Comparison of ENCODE assay signal across 9 cellular contexts in genomic region chr3:42556089-42556632, GRCh38. TPM values are rescaled to one million over a fixed set of nuclear protein-coding genes. Genes with fewer than 3 reads are reported as not detected.
DNase-seq lines count a peak whose midpoint lies in the region; ATAC-seq and TF ChIP-seq lines count a peak whose summit lies in the region.
"Had no signal": no experiment of that assay in that cellular context is flagged by ENCODE, and none has a peak within 500 bp of the region (broad histone marks: within the 10 kb centered on the region; RNA-seq: fewer than 3 reads in every experiment).

No MANE protein-coding gene starts in this region.

- peaks cover 0 to 95% of the 10 kb centered on the region in 2 donors for H3K36me3 ChIP-seq in left lung
- peaks cover 47% of the 10 kb centered on the region for H3K36me3 ChIP-seq in osteoblast (ENCODE audit: insufficient read depth, low read length)

- DNase-seq in GM12865 (ENCODE audit: low read depth) = peak; percentile 61
- DNase-seq in left lung = no peak
- DNase-seq in OCI-M2 (lab: John Stamatoyannopoulos, UW; ENCODE audit: unreplicated experiment) = no peak
- no peak for DNase-seq in osteoblast (ENCODE audit: insufficient read length, low spot score, missing footprints)
- DNase-seq in NCI-H748 (lab: John Stamatoyannopoulos, UW; ENCODE audit: unreplicated experiment) = no peak

- no peaks in the 10 kb centered on the region for H4K20me1 ChIP-seq in osteoblast (ENCODE audit: insufficient read depth, low read length)

- H3K9me3 Mint-ChIP-seq in T-helper 1 cell treated with Interleukin-12 subunit alpha and Interleukin-12 subunit beta and Interleukin-4 antibody, amounts not matched to agents 30 μg/mL and 1 μg/mL, for 36 hours = no peaks in the 10 kb centered on the region

- peak overlapping the region; percentile 98 for H3K27ac Mint-ChIP-seq in T-helper 1 cell treated with Interleukin-12 subunit alpha and Interleukin-12 subunit beta and Interleukin-4 antibody, amounts not matched to agents 30 μg/mL and 1 μg/mL, for 36 hours

- H3K4me1 ChIP-seq in left lung (peaks cover 0 to 9% of the 10 kb centered on the region in 2 donors), osteoblast (ENCODE audit: insufficient read depth, low read length) (no peaks in the 10 kb centered on the region)

- no peak overlapping the region for H3K4me2 ChIP-seq in osteoblast (ENCODE audit: insufficient read depth, low read length)

- H2AFZ ChIP-seq in osteoblast (ENCODE audit: low read length) = no peak overlapping the region

- H3K27ac ChIP-seq in left lung = peak overlapping the region in 1 of 2 donors; percentile 57
- H3K27ac ChIP-seq in osteoblast (ENCODE audit: low read depth, low read length) = no peak overlapping the region

- ATAC-seq in HG02798 (IDR thresholded peaks at IDR 0.05; ENCODE audit: poor library complexity, unreplicated experiment) (peak; percentile 39), esophagus mucosa (peak; percentile 54), left lung (no peak)

- H3K36me3 Mint-ChIP-seq in T-helper 1 cell treated with Interleukin-12 subunit alpha and Interleukin-12 subunit beta and Interleukin-4 antibody, amounts not matched to agents 30 μg/mL and 1 μg/mL, for 36 hours (ENCODE audit: low read depth) = peaks cover 43% of the 10 kb centered on the region

- no peaks in the 10 kb centered on the region for H3K27me3 Mint-ChIP-seq in T-helper 1 cell treated with Interleukin-12 subunit alpha and Interleukin-12 subunit beta and Interleukin-4 antibody, amounts not matched to agents 30 μg/mL and 1 μg/mL, for 36 hours (ENCODE audit: low read depth)

- no peaks in the 10 kb centered on the region for H3K9me3 ChIP-seq in left lung
- no peaks in the 10 kb centered on the region for H3K9me3 ChIP-seq in osteoblast (ENCODE audit: low read depth, low read length)

- H3K79me2 ChIP-seq in osteoblast (ENCODE audit: insufficient read depth, low read length) = no peaks in the 10 kb centered on the region

- peaks cover 25% of the 10 kb centered on the region for H3K4me1 Mint-ChIP-seq in T-helper 1 cell treated with Interleukin-12 subunit alpha and Interleukin-12 subunit beta and Interleukin-4 antibody, amounts not matched to agents 30 μg/mL and 1 μg/mL, for 36 hours (ENCODE audit: low read depth)

- H3K27me3 ChIP-seq in left lung (no peaks in the 10 kb centered on the region), osteoblast (ENCODE audit: insufficient read depth, low read length) (no peaks in the 10 kb centered on the region)

- TF ChIP-seq CTCF in GM12865 (IDR thresholded peaks at IDR 0.05; ENCODE audit: insufficient read depth, low read depth, low read length, missing control alignments) (no peak), left lung (IDR thresholded peaks at IDR 0.05) (no peak), osteoblast (IDR thresholded peaks at IDR 0.05; ENCODE audit: extremely low read depth, low read depth, low read length) (no peak)

- H3K4me3 ChIP-seq in GM12865 (ENCODE audit: low read depth, low read length) = no peak overlapping the region
- no peak overlapping the region for H3K4me3 ChIP-seq in left lung
- H3K4me3 ChIP-seq in osteoblast (ENCODE audit: insufficient read depth, low read length) = no peak overlapping the region

- intact Hi-C loops in left lung (cut with DNase I) = no loop called here

- H3K4me3 Mint-ChIP-seq in T-helper 1 cell treated with Interleukin-12 subunit alpha and Interleukin-12 subunit beta and Interleukin-4 antibody, amounts not matched to agents 30 μg/mL and 1 μg/mL, for 36 hours = peak overlapping the region; percentile 79

RNA-seq across cellular contexts. Expression of gene SEC22C, which starts 25.6 kb away (rescaled TPM):
- total RNA-seq in esophagus mucosa = 17.4 TPM
- 10 to 100 TPM; 48.9 to 55.2 TPM for total RNA-seq in left lung
- 60.1 and 62.2 TPM in 2 replicates for total RNA-seq in osteoblast

RNA-seq across cellular contexts. Expression of gene SS18L2, which starts 34.5 kb away (rescaled TPM):
- total RNA-seq in esophagus mucosa = 20.2 TPM
- 10 to 100 TPM; 20.3 to 24.2 TPM for total RNA-seq in left lung
- total RNA-seq in osteoblast = 11.6 and 12.7 TPM in 2 replicates

RNA-seq across cellular contexts. Expression of gene NKTR, which starts 44.3 kb away (rescaled TPM):
- total RNA-seq in esophagus mucosa (25.4 TPM), left lung (10 to 100 TPM; 53.7 to 66.2 TPM), osteoblast (80.3 and 98.4 TPM in 2 replicates)

RNA-seq across cellular contexts. Expression of gene VIPR1, which starts 53.7 kb away (rescaled TPM):
- total RNA-seq in esophagus mucosa (3.9 TPM), left lung (10 to 100 TPM; 60.7 to 82.5 TPM), osteoblast (not detected in 2 replicates)
- total RNA-seq: HT1080 had no signal
